In the genomic region with DNA sequence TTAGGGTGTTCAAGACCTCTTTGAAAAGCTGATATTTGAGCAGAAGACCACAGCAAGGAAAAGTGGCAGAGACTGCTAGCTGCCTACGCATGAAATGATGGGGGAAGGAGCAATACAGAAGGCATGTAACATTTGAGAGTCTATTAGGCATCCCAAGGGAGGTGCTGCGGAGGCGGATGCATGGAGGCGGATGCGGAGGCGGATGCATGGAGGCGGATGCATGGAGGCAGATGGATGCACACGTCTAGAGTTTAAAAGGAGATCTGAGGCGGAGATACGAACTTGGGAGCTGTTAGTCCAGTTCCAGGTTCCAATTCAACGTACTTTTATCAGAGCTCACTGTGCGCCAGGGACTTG, we compare ENCODE assay signal across 8 cellular contexts. TPM values are rescaled to one million over a fixed set of nuclear protein-coding genes. Genes with fewer than 3 reads are reported as not detected.
DNase-seq lines count a peak whose midpoint lies in the region; ATAC-seq and TF ChIP-seq lines count a peak whose summit lies in the region.

No MANE protein-coding gene starts in this region.

- no peaks in the 10 kb centered on the region for H3K27me3 ChIP-seq in right atrium auricular region

- H3K27ac ChIP-seq in right atrium auricular region, result peak overlapping the region; percentile 95 to 96

- H3K27me3 Mint-ChIP-seq in activated naive CD8-positive, alpha-beta T cell treated with anti-CD3 and anti-CD28 coated beads, Interleukin-2, amount 10 ng/mL, durations not matched to agents 7 days and 5 days, result no peaks in the 10 kb centered on the region

- H3K4me1 ChIP-seq in right atrium auricular region, result peaks cover 0 to 23% of the 10 kb centered on the region in 2 donors

- DNase-seq in NCI-H82 (lab: John Stamatoyannopoulos, UW) (peak; percentile 72), NCI-H82 treated with DMSO at 0.1 percent for 48 hours (lab: John Stamatoyannopoulos, UW; ENCODE audit: unreplicated experiment) (no peak), NCI-H510A (lab: John Stamatoyannopoulos, UW) (peak; percentile 63), right atrium auricular region (ENCODE audit: low spot score) (no peak), retinal pigment epithelial cell (ENCODE audit: low read depth) (peak; percentile 5), hippocampal formation (lab: John Stamatoyannopoulos, UW) (no peak)
- DNase-seq in activated naive CD8-positive, alpha-beta T cell treated with anti-CD3 and anti-CD28 coated beads, Interleukin-2, amount 10 ng/mL, durations not matched to agents 7 days and 5 days, result peak; percentile 57

- no peaks in the 10 kb centered on the region for H3K9me3 Mint-ChIP-seq in activated naive CD8-positive, alpha-beta T cell treated with anti-CD3 and anti-CD28 coated beads, Interleukin-2, amount 10 ng/mL, durations not matched to agents 7 days and 5 days

- no peaks in the 10 kb centered on the region for H3K9me3 ChIP-seq in right atrium auricular region

- POLR2A ChIA-PET in activated naive CD8-positive, alpha-beta T cell treated with anti-CD3 and anti-CD28 coated beads, Interleukin-2, amount 10 ng/mL, durations not matched to agents 7 days and 5 days (lab: Charles Lee), result interaction anchor here (0.6 to 2.8 kb wide), 7 partner anchors 10 to 539 kb away, joined by 3 to 25 read pairs (median 5); a partner anchor contains a TSS

- peak overlapping the region; percentile 99 for H3K27ac Mint-ChIP-seq in activated naive CD8-positive, alpha-beta T cell treated with anti-CD3 and anti-CD28 coated beads, Interleukin-2, amount 10 ng/mL, durations not matched to agents 7 days and 5 days

- H3K4me1 Mint-ChIP-seq in activated naive CD8-positive, alpha-beta T cell treated with anti-CD3 and anti-CD28 coated beads, Interleukin-2, amount 10 ng/mL, durations not matched to agents 7 days and 5 days, result peaks cover 32% of the 10 kb centered on the region

- H3K4me3 ChIP-seq in right atrium auricular region, result peak overlapping the region; percentile 62 to 84
- peak overlapping the region; percentile 97 for H3K4me3 ChIP-seq in retinal pigment epithelial cell (ENCODE audit: low read length)

- H3K36me3 ChIP-seq in right atrium auricular region, result peaks cover 1% of the 10 kb centered on the region

- TF ChIP-seq CTCF in right atrium auricular region (IDR thresholded peaks at IDR 0.05) (no peak), retinal pigment epithelial cell (conservative IDR thresholded peaks at IDR 0.05; ENCODE audit: low read depth, low read length) (no peak)

- ATAC-seq in HG02981 (IDR thresholded peaks at IDR 0.05; ENCODE audit: unreplicated experiment), result peak; percentile 6
- peak; percentile 24 for ATAC-seq in activated naive CD8-positive, alpha-beta T cell treated with anti-CD3 and anti-CD28 coated beads, Interleukin-2, amount 10 ng/mL, durations not matched to agents 7 days and 5 days (ENCODE audit: low read depth)

- peaks cover 6% of the 10 kb centered on the region for H3K36me3 Mint-ChIP-seq in activated naive CD8-positive, alpha-beta T cell treated with anti-CD3 and anti-CD28 coated beads, Interleukin-2, amount 10 ng/mL, durations not matched to agents 7 days and 5 days

- H3K4me3 Mint-ChIP-seq in activated naive CD8-positive, alpha-beta T cell treated with anti-CD3 and anti-CD28 coated beads, Interleukin-2, amount 10 ng/mL, durations not matched to agents 7 days and 5 days, result peak overlapping the region; percentile 98

RNA-seq across cellular contexts. Expression of a gene that starts 0.8 kb away (rescaled TPM):
- 10 to 100 TPM; 15.0 to 16.5 TPM for total RNA-seq in activated naive CD8-positive, alpha-beta T cell treated with anti-CD3 and anti-CD28 coated beads, Interleukin-2, amount 10 ng/mL, durations not matched to agents 7 days and 5 days
- 1 to 10 TPM; 6.1 to 8.8 TPM for total RNA-seq in right atrium auricular region

RNA-seq across cellular contexts. Expression of a gene that starts 15.7 kb away (rescaled TPM):
- 1 to 10 TPM; 1.6 to 2.0 TPM for total RNA-seq in activated naive CD8-positive, alpha-beta T cell treated with anti-CD3 and anti-CD28 coated beads, Interleukin-2, amount 10 ng/mL, durations not matched to agents 7 days and 5 days
- total RNA-seq in right atrium auricular region, result 10 to 100 TPM; 17.3 to 23.4 TPM

Comparison
In these comparisons a context has a peak if more than half of its experiments do, and no peak if none do; other contexts are left out.
1. DNase-seq: peak in NCI-H82 (single experiment), NCI-H510A (single experiment), activated naive CD8-positive, alpha-beta T cell treated with anti-CD3 and anti-CD28 coated beads, Interleukin-2, amount 10 ng/mL, durations not matched to agents 7 days and 5 days (single experiment) and retinal pigment epithelial cell (single experiment); none in NCI-H82 treated with DMSO at 0.1 percent for 48 hours (single experiment), right atrium auricular region (single experiment) and hippocampal formation (0 of 2).
2. RNA of a gene that starts 15.7 kb away (total RNA-seq): 17.3 to 23.4 TPM in right atrium auricular region; 1.6 to 2.0 TPM in activated naive CD8-positive, alpha-beta T cell treated with anti-CD3 and anti-CD28 coated beads, Interleukin-2, amount 10 ng/mL, durations not matched to agents 7 days and 5 days; every median in the first group is over 4 times any median in the second.